ENCODE assay signal across 15 cellular contexts in the genomic region with DNA sequence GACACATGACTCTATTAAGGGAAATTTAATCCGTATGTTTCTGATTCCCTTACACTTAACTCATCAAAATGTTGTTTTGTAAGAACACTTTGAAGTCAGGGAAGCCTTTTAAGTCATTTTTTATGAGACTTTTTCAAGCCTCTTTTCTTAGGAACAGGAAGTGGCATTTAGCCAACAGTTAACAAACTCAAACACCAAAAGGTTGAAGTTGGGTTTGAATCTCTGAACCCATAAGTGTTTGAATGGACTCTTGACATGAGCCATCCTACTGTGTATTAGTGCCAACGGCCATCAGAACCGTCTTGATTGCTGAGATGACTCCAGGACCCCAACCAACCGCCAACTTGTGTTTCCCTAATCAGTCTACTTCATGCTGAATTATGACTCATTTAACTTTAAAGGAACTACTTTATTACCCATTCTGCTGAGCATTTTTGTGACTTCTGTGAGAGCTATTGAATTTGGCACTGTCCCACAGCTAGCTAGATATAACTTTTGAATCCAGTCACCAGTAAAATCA.
DNase-seq lines count a peak whose midpoint lies in the region; ATAC-seq, FAIRE-seq and TF ChIP-seq lines count a peak whose summit lies in the region.
"Had no signal": no experiment of that assay in that cellular context is flagged by ENCODE, and none has a peak within 500 bp of the region (broad histone marks: within the 10 kb centered on the region; RNA-seq: fewer than 3 reads in every experiment).

No MANE protein-coding gene starts in this region.

- TF ChIP-seq RAD21 in K562 (CRISPR knock-in tag; conservative IDR thresholded peaks at IDR 0.05 in 1 of 2, IDR thresholded peaks at IDR 0.05 in 1 of 2): no peak

- POLR2A ChIA-PET in K562 (lab: Yijun Ruan, JAX): no interaction called here

- CTCF ChIA-PET in K562 (lab: Yijun Ruan, JAX; ENCODE audit: low intra/inter-chr PET ratio): no interaction called here

- peaks cover 22 to 46% (median 37%) of the 10 kb centered on the region in 10 experiments for H3K4me1 ChIP-seq in BLaER1 treated with 17β-estradiol and CSF1 and Interleukin-3, amounts not matched to agents 10 nM and 100 nM
- no peaks in the 10 kb centered on the region; a peak in 1 of 5 replicates for H3K4me1 ChIP-seq in K562 (replicated peaks in 1 of 2; ENCODE audit: control insufficient read depth in 2 of 2, insufficient read depth in 2 of 2, low read length in 2 of 2)
- no peaks in the 10 kb centered on the region for H3K4me1 ChIP-seq in effector memory CD4-positive, alpha-beta T cell (ENCODE audit: control insufficient read depth, insufficient read depth, low read length, poor library complexity, severe bottlenecking)

- no peak for TF ChIP-seq EP300 in K562 (IDR thresholded peaks at IDR 0.05; ENCODE audit: low read length)

- ATAC-seq in K562: no peak
- ATAC-seq in GM19035 (IDR thresholded peaks at IDR 0.05; ENCODE audit: unreplicated experiment): no peak
- ATAC-seq: left ventricle myocardium superior had no signal

- H3K79me2 ChIP-seq in K562 (ENCODE audit: control insufficient read depth, insufficient read depth, low read length): no peaks in the 10 kb centered on the region

- H3K9me3 ChIP-seq in BLaER1 treated with 17β-estradiol and CSF1 and Interleukin-3, amounts not matched to agents 10 nM and 100 nM (replicated peaks in 1 of 11): peaks cover 14 to 26% (median 21%) of the 10 kb centered on the region in 11 experiments; a peak in 21 of 22 replicates
- H3K9me3 ChIP-seq in K562 (replicated peaks; ENCODE audit: control insufficient read depth, insufficient read depth, low read depth, low read length): no peaks in the 10 kb centered on the region; the same call in 1 of the 2 replicates
- H3K9me3 ChIP-seq in effector memory CD4-positive, alpha-beta T cell (ENCODE audit: control insufficient read depth, low read length): no peaks in the 10 kb centered on the region
- H3K9me3 ChIP-seq: esophagus muscularis mucosa had no signal

- H3K27ac ChIP-seq in BLaER1 treated with 17β-estradiol and CSF1 and Interleukin-3, amounts not matched to agents 10 nM and 100 nM: peak overlapping the region in 1 of 11 experiments; percentile 31; a peak in 2 of 22 replicates
- H3K27ac ChIP-seq in K562 (ENCODE audit: extremely low read depth, low read depth, low read length): no peak overlapping the region
- H3K27ac ChIP-seq in effector memory CD4-positive, alpha-beta T cell (ENCODE audit: insufficient read depth, low read length, poor library complexity, severe bottlenecking): no peak overlapping the region
- H3K27ac ChIP-seq: esophagus muscularis mucosa had no signal

- no peaks in the 10 kb centered on the region for H4K20me1 ChIP-seq in BLaER1 treated with 17β-estradiol and CSF1 and Interleukin-3, amounts not matched to agents 10 nM and 100 nM
- H4K20me1 ChIP-seq in K562 (replicated peaks; ENCODE audit: control insufficient read depth, insufficient read depth, low read length): no peaks in the 10 kb centered on the region

- no peaks in the 10 kb centered on the region for H3K9me1 ChIP-seq in K562 (ENCODE audit: control insufficient read depth, insufficient read depth, low read length)

- TF ChIP-seq CTCF in K562 (IDR thresholded peaks at IDR 0.05 in 2 of 3, conservative IDR thresholded peaks at IDR 0.05 in 1 of 3; ENCODE audit: insufficient read depth in 2 of 3, low read depth in 1 of 3, low read length in 3 of 3): no peak

- in situ Hi-C loops in K562 (cut with MboI): no loop called here

- H3K4me2 ChIP-seq in BLaER1 treated with 17β-estradiol and CSF1 and Interleukin-3, amounts not matched to agents 10 nM and 100 nM: peak overlapping the region in 10 of 11 experiments; percentile 7 to 74 (median 53); a peak in 17 of 22 replicates
- no peak overlapping the region for H3K4me2 ChIP-seq in K562 (ENCODE audit: insufficient read depth, low read length)

- no peak for TF ChIP-seq POLR2A in K562 (conservative IDR thresholded peaks at IDR 0.05)

- no peak overlapping the region for H3K4me3 ChIP-seq in BLaER1 treated with 17β-estradiol and CSF1 and Interleukin-3, amounts not matched to agents 10 nM and 100 nM
- H3K4me3 ChIP-seq in K562: no peak overlapping the region
- no peak overlapping the region for H3K4me3 ChIP-seq in effector memory CD4-positive, alpha-beta T cell (ENCODE audit: insufficient read depth, low read depth, low read length, poor library complexity, severe bottlenecking)
- H3K4me3 ChIP-seq: esophagus muscularis mucosa had no signal

- no peaks in the 10 kb centered on the region for H3K36me3 ChIP-seq in BLaER1 treated with 17β-estradiol and CSF1 and Interleukin-3, amounts not matched to agents 10 nM and 100 nM
- no peaks in the 10 kb centered on the region for H3K36me3 ChIP-seq in K562 (ENCODE audit: control insufficient read depth, insufficient read depth, low read length)
- no peaks in the 10 kb centered on the region for H3K36me3 ChIP-seq in effector memory CD4-positive, alpha-beta T cell (ENCODE audit: control insufficient read depth, insufficient read depth, low read length)
- H3K36me3 ChIP-seq: esophagus muscularis mucosa had no signal

- no peak for FAIRE-seq in K562 (lab: Jason Lieb, UNC)
- FAIRE-seq: GM12891 had no signal

- H3K27me3 ChIP-seq in BLaER1 treated with 17β-estradiol and CSF1 and Interleukin-3, amounts not matched to agents 10 nM and 100 nM: no peaks in the 10 kb centered on the region
- peaks cover 0 to 3% of the 10 kb centered on the region in 2 experiments; a peak in 2 of 5 replicates for H3K27me3 ChIP-seq in K562 (ENCODE audit: control insufficient read depth in 2 of 2, insufficient read depth in 2 of 2, low read length in 2 of 2)
- H3K27me3 ChIP-seq in effector memory CD4-positive, alpha-beta T cell (replicated peaks; ENCODE audit: control insufficient read depth, insufficient read depth, low read length, poor library complexity, severe bottlenecking): no peaks in the 10 kb centered on the region
- H3K27me3 ChIP-seq: esophagus muscularis mucosa had no signal

- DNase-seq in LHCN-M2 (ENCODE audit: low read depth): peak; percentile 81
- DNase-seq in K562 (ENCODE audit: extremely low read depth in 1 of 4, low spot score in 3 of 4): no peak
- peak; percentile 60 for DNase-seq in myocyte (ENCODE audit: low read depth)
- no peak for DNase-seq in stimulated activated CD4-positive, alpha-beta T cell treated with anti-CD3 and anti-CD28 coated beads, Interleukin-4, amount 100 ng/mL, for 4 hours
- no peak for DNase-seq in Ammon's horn (ENCODE audit: low spot score)
- DNase-seq in effector memory CD4-positive, alpha-beta T cell: no peak
- DNase-seq: activated naive CD8-positive, alpha-beta T cell treated with anti-CD3 and anti-CD28 coated beads, Interleukin-2, amount 10 ng/mL, durations not matched to agents 7 days and 5 days; CD8-positive, alpha-beta memory T cell; left ventricle myocardium superior; NCI-H524; retina had no signal

- H3K9ac ChIP-seq in BLaER1 treated with 17β-estradiol and CSF1 and Interleukin-3, amounts not matched to agents 10 nM and 100 nM: no peak overlapping the region
- H3K9ac ChIP-seq in K562 (ENCODE audit: insufficient read depth in 1 of 2, low read depth in 2 of 2, low read length in 2 of 2): no peak overlapping the region

- peak overlapping the region; percentile 56; the same call in 1 of the 2 replicates for H2AFZ ChIP-seq in K562 (ENCODE audit: low read depth, low read length)

- no TSS peak for BruUV-seq in K562 (replicated peaks; lab: Mats Ljungman, UMichigan)

- intact Hi-C loops in K562 (cut with micrococcal nuclease): no loop called here

- WGBS in K562 (ENCODE audit: insufficient coverage, low coverage, missing lambda C conversion rate): 4% methylated on average over 4 of the region's 4 CpGs

TF ChIP-seq in K562, 482 proteins besides CTCF, POLR2A, EP300 and RAD21:
- no peak for TF ChIP-seq ZNF124 (CRISPR knock-in tag; IDR thresholded peaks at IDR 0.05)

Comparison
In these comparisons a context has a peak if more than half of its experiments do, and no peak if none do; other contexts are left out.
1. DNase-seq: peak in LHCN-M2 (single experiment) and myocyte (single experiment); none in K562 (0 of 4), stimulated activated CD4-positive, alpha-beta T cell treated with anti-CD3 and anti-CD28 coated beads, Interleukin-4, amount 100 ng/mL, for 4 hours (0 of 2), Ammon's horn (single experiment) and effector memory CD4-positive, alpha-beta T cell (0 of 3).